Comparison of ENCODE assay signal across 8 cellular contexts in the genomic region with DNA sequence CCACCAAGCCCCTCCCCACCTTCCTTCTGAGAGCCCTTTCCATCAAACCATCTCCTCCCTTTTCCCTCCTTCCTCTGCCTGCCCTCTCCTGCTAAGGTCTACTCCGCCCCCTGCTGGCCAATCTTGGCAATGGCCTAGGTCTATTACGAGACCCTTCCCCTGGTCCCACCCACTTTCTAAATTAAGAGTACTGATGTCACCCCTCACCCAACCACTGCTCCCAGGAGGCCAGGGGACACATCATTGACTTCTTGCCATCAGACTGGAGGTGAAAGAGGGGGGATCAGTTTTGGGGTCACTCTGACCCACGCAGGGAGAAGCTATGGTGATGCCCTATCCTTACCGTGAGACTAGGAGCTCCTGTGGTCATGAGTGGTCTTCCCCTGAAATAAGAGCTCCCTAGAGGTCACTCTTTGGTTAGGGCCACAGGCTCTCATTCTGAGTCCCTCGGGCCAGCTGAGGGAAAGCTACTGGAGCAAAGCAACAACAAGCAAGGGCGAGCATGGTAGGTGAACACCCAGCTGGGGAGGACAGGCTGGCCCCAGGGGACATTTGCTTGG. TPM values are rescaled to one million over a fixed set of nuclear protein-coding genes. Genes with fewer than 3 reads are reported as not detected.
DNase-seq lines count a peak whose midpoint lies in the region; ATAC-seq, FAIRE-seq and TF ChIP-seq lines count a peak whose summit lies in the region.

No MANE protein-coding gene starts in this region.

- peak; percentile 97 for TF ChIP-seq CTCF in D721Med (IDR thresholded peaks at IDR 0.05; ENCODE audit: insufficient read depth, missing control alignments)
- peak in 2 of 3 donors; percentile 84 to 96 for TF ChIP-seq CTCF in omental fat pad (IDR thresholded peaks at IDR 0.05)
- TF ChIP-seq CTCF in thyroid gland (IDR thresholded peaks at IDR 0.05), result peak; percentile 71 to 88 (median 81)

- TF ChIP-seq POLR2A in thyroid gland (IDR thresholded peaks at IDR 0.05), result no peak

- 31 to 41% methylated on average over 6 of the region's 6 CpGs for WGBS in thyroid gland, 2 donors

- ATAC-seq in omental fat pad (ENCODE audit: low FRiP score) (peak; percentile 35), HG03139 (IDR thresholded peaks at IDR 0.05; ENCODE audit: unreplicated experiment) (no peak)

- FAIRE-seq in D721Med (lab: Jason Lieb, UNC), result no peak

- H3K27me3 ChIP-seq in thyroid gland, result no peaks in the 10 kb centered on the region

- no peaks in the 10 kb centered on the region for H3K36me3 ChIP-seq in thyroid gland

- no peak overlapping the region for H3K27ac ChIP-seq in thyroid gland

- H3K9me3 ChIP-seq in thyroid gland, result no peaks in the 10 kb centered on the region

- H3K4me3 ChIP-seq in thyroid gland (replicated peaks in 1 of 3), result no peak overlapping the region

- DNase-seq in D721Med (ENCODE audit: insufficient read length, low spot score), result peak; percentile 56
- DNase-seq in M059J (ENCODE audit: low read depth), result peak; percentile 52
- peak; percentile 84 for DNase-seq in RPMI8226
- peak; percentile 35 for DNase-seq in activated T-helper 1 cell treated with Interleukin-2 at 50 U/mL for 16 hours (ENCODE audit: low read depth)
- peak; percentile 30 for DNase-seq in fibroblast of the conjunctiva (ENCODE audit: low read depth)
- DNase-seq in omental fat pad (ENCODE audit: low spot score), result peak; percentile 99
- DNase-seq in thyroid gland, result peak; percentile 52 to 67

- H3K4me1 ChIP-seq in thyroid gland, result no peaks in the 10 kb centered on the region

- intact Hi-C loops in thyroid gland (cut with DNase I), result loop anchor here (5.0 kb wide), 1 partner anchor 143 kb away; no protein-coding TSS in a partner anchor

RNA-seq across cellular contexts. Expression of a gene that starts 34.6 kb away (rescaled TPM):
- total RNA-seq in M059J (2014; rRNA removed; shearing (Covaris generic)), result not detected in 2 replicates
- total RNA-seq in omental fat pad (not detected), thyroid gland (not detected)

RNA-seq across cellular contexts. Expression of a gene that starts 40.7 kb away (rescaled TPM):
- 526 and 547 TPM in 2 replicates for total RNA-seq in M059J (2014; rRNA removed; shearing (Covaris generic))
- total RNA-seq in omental fat pad (100 to 1,000 TPM; 315 to 566 (median 427) TPM), thyroid gland (100 to 1,000 TPM; 128 to 573 (median 360) TPM)

RNA-seq across cellular contexts. Expression of a gene that starts 45.7 kb away (rescaled TPM):
- not detected in 2 replicates for total RNA-seq in M059J (2014; rRNA removed; shearing (Covaris generic))
- not detected for total RNA-seq in omental fat pad
- total RNA-seq in thyroid gland, result 10 to 100 TPM in 1 of 4 donors, 1 to 10 TPM in 3; 2.2 to 12.6 (median 6.5) TPM

RNA-seq across cellular contexts. Expression of a gene that starts 50.5 kb away (rescaled TPM):
- total RNA-seq in M059J (2014; rRNA removed; shearing (Covaris generic)), result 2.9 and 12.3 TPM in 2 replicates
- 100 to 1,000 TPM; 323 to 723 (median 337) TPM for total RNA-seq in omental fat pad
- 100 to 1,000 TPM in 2 of 4 donors, 10 to 100 TPM in 2; 57.3 to 251 (median 133) TPM for total RNA-seq in thyroid gland

RNA-seq across cellular contexts. Expression of a gene that starts 54.0 kb away (rescaled TPM):
- 5.2 and 5.8 TPM in 2 replicates for total RNA-seq in M059J (2014; rRNA removed; shearing (Covaris generic))
- 1 to 10 TPM in 3 of 4 donors, not detected in 1; 1.7 to 3.2 (median 2.7) TPM for total RNA-seq in omental fat pad
- total RNA-seq in thyroid gland, result 1 to 10 TPM in 1 of 4 donors, under 1 TPM in 1, not detected in 2; 0.83 to 1.7 TPM

Comparison
In these comparisons a context has a peak if more than half of its experiments do, and no peak if none do; other contexts are left out.
1. DNase-seq: peak in every context shown above with its lines; median percentile 99 in omental fat pad; 84 in RPMI8226; 60 in thyroid gland; 56 in D721Med; 52 in M059J; 35 in activated T-helper 1 cell treated with Interleukin-2 at 50 U/mL for 16 hours; 30 in fibroblast of the conjunctiva.